7 cellular contexts compared by ENCODE assay signal in genomic region chr6:163679012-163679660, GRCh38.
"Had no signal": no experiment of that assay in that cellular context is flagged by ENCODE, and none has a peak within 500 bp of the region (broad histone marks: within the 10 kb centered on the region; RNA-seq: fewer than 3 reads in every experiment).

No MANE protein-coding gene starts in this region.

- H2AFZ ChIP-seq: GM23338 had no signal

- FAIRE-seq: H1, H54, K562 had no signal

- ATAC-seq: GM23338 had no signal

- H3K4me2 ChIP-seq: GM23338 had no signal

- DNase-seq: H9, HCEC 1CT had no signal

- H3K4me3 ChIP-seq: GM23338, K562 had no signal

- H3K27ac ChIP-seq: HL-60 had no signal
